In the genomic region with DNA sequence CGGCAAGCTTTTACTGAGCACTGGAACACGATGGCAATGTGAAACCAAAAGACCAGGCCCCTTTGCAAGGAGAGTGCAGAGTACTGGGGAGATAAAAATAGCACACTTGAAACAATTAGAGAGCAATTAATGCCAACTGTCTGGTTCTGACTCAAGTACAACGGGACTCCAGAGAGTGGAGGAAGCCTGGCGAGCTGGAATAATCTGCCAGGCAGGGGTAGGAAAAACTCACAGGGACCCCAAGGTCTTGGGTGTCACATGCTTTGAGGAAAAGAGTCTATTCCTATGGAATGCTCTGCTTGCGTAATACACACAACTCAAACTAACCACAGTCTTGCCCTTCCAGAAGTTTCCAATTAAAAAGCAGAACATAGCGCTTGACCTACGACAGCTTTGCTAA, we compare ENCODE assay signal across 12 cellular contexts.
DNase-seq lines count a peak whose midpoint lies in the region; ATAC-seq, FAIRE-seq and TF ChIP-seq lines count a peak whose summit lies in the region.
"Had no signal": no experiment of that assay in that cellular context is flagged by ENCODE, and none has a peak within 500 bp of the region (broad histone marks: within the 10 kb centered on the region; RNA-seq: fewer than 3 reads in every experiment).

No MANE protein-coding gene starts in this region.

- H3K4me3 ChIP-seq in HepG2 (replicated peaks in 1 of 3; ENCODE audit: insufficient read depth in 1 of 3, low read depth in 2 of 3, low read length in 3 of 3) (no peak overlapping the region), right lobe of liver (no peak overlapping the region), fibroblast of the aortic adventitia (ENCODE audit: low read depth, low read length) (no peak overlapping the region), WERI-Rb-1 (ENCODE audit: low read depth, low read length) (no peak overlapping the region)
- H3K4me3 ChIP-seq: K562 had no signal

- H3K27ac ChIP-seq in HepG2 (ENCODE audit: extremely low read length, insufficient read depth, low read length) (no peak overlapping the region), right lobe of liver (no peak overlapping the region), WERI-Rb-1 (no peak overlapping the region)

- BruUV-seq in HepG2 (replicated peaks; lab: Mats Ljungman, UMichigan): no TSS peak

- H3K9me3 ChIP-seq in HepG2 (ENCODE audit: low read length) (no peaks in the 10 kb centered on the region), right lobe of liver (no peaks in the 10 kb centered on the region), WERI-Rb-1 (ENCODE audit: severe bottlenecking) (no peaks in the 10 kb centered on the region)

- H3K36me3 ChIP-seq in HepG2 (replicated peaks in 1 of 2; ENCODE audit: control insufficient read depth in 1 of 2, insufficient read depth in 2 of 2, low read length in 2 of 2) (no peaks in the 10 kb centered on the region), right lobe of liver (no peaks in the 10 kb centered on the region), WERI-Rb-1 (no peaks in the 10 kb centered on the region)

- DNase-seq in HepG2 (ENCODE audit: low spot score): no peak
- no peak for DNase-seq in right lobe of liver
- DNase-seq in NCI-H748 treated with DMSO at 0.1 percent for 48 hours (lab: John Stamatoyannopoulos, UW): peak; percentile 2
- DNase-seq in fibroblast of the aortic adventitia (ENCODE audit: low read depth): peak; percentile 71
- no peak for DNase-seq in WERI-Rb-1
- DNase-seq in putamen (ENCODE audit: low spot score): no peak
- no peak for DNase-seq in activated CD4-positive, alpha-beta T cell treated with anti-CD3 and anti-CD28 coated beads for 4 hours
- no peak for DNase-seq in cortex of kidney (lab: John Stamatoyannopoulos, UW)
- DNase-seq: ACHN; activated naive CD8-positive, alpha-beta T cell treated with anti-CD3 and anti-CD28 coated beads for 36 hours; nucleus accumbens had no signal

- no peak for TF ChIP-seq EP300 in HepG2 (IDR thresholded peaks at IDR 0.05; ENCODE audit: low read depth in 2 of 2, low read length in 2 of 2)
- TF ChIP-seq EP300 in HepG2 (CRISPR knock-in tag; IDR thresholded peaks at IDR 0.05; ENCODE audit: borderline replicate concordance): no peak

- POLR2A ChIA-PET in HepG2 (lab: Yijun Ruan, JAX): no interaction called here

- no peak overlapping the region for H2AFZ ChIP-seq in HepG2 (ENCODE audit: low read length)

- H3K27me3 ChIP-seq in HepG2 (ENCODE audit: control insufficient read depth in 1 of 2, insufficient read depth in 2 of 2, low read length in 2 of 2) (peaks cover 0 to 42% of the 10 kb centered on the region in 2 experiments; a peak in 2 of 5 replicates), right lobe of liver (no peaks in the 10 kb centered on the region), WERI-Rb-1 (ENCODE audit: insufficient read depth, low read depth, severe bottlenecking) (no peaks in the 10 kb centered on the region)

- in situ Hi-C loops in HepG2 (cut with HindIII; ENCODE audit: extremely low pct_ligation_motif_present, low pct_unique_long_range_greater_than_20kb): no loop called here

- H3K4me1 ChIP-seq in HepG2 (ENCODE audit: insufficient read depth, low read length): no peaks in the 10 kb centered on the region
- no peaks in the 10 kb centered on the region for H3K4me1 ChIP-seq in right lobe of liver

- CTCF ChIA-PET in HepG2 (lab: Yijun Ruan, JAX; ENCODE audit: low intra/inter-chr PET ratio, low total read pairs): no interaction called here

- TF ChIP-seq POLR2A in HepG2 (IDR thresholded peaks at IDR 0.05; ENCODE audit: insufficient read depth in 1 of 2, low read depth in 2 of 2, low read length in 2 of 2): no peak
- TF ChIP-seq POLR2A in right lobe of liver (IDR thresholded peaks at IDR 0.05): no peak

- no peak for ATAC-seq in HepG2
- ATAC-seq in right lobe of liver: no peak
- ATAC-seq: K562 had no signal

- no peak overlapping the region for H3K4me2 ChIP-seq in HepG2 (ENCODE audit: low read depth, low read length)

- no peak for TF ChIP-seq RAD21 in HepG2 (CRISPR knock-in tag; IDR thresholded peaks at IDR 0.05)

- FAIRE-seq in HepG2 (lab: Jason Lieb, UNC): no peak
- FAIRE-seq: K562 had no signal

- H3K9ac ChIP-seq in HepG2 (ENCODE audit: insufficient read depth, low read depth, low read length): no peak overlapping the region

- TF ChIP-seq CTCF in HepG2 (CRISPR knock-in tag; IDR thresholded peaks at IDR 0.05): no peak
- TF ChIP-seq CTCF in right lobe of liver (IDR thresholded peaks at IDR 0.05): no peak
- no peak for TF ChIP-seq CTCF in fibroblast of the aortic adventitia (IDR thresholded peaks at IDR 0.05; ENCODE audit: insufficient read depth, low read length)
- TF ChIP-seq CTCF in WERI-Rb-1 (IDR thresholded peaks at IDR 0.05; ENCODE audit: low read depth, low read length): no peak

- no peaks in the 10 kb centered on the region for H4K20me1 ChIP-seq in HepG2 (ENCODE audit: insufficient read depth, low read length)

- WGBS in HepG2 (ENCODE audit: low lambda C conversion rate): 40% methylated on average over 7 of the region's 7 CpGs
- 37% methylated on average over 5 of the region's 7 CpGs for WGBS in right lobe of liver (ENCODE audit: insufficient coverage, low coverage, low lambda C conversion rate, missing lambda C conversion rate)

- intact Hi-C loops in HepG2 (cut with micrococcal nuclease; ENCODE audit: unreplicated experiment): no loop called here
- intact Hi-C loops in right lobe of liver (cut with DNase I): loop anchor here in 1 of 2 donors (10.0 kb wide), 1 partner anchor 177 kb away; no protein-coding TSS in a partner anchor

- H3K79me2 ChIP-seq in HepG2 (ENCODE audit: insufficient read depth, low read length): no peaks in the 10 kb centered on the region

TF ChIP-seq in HepG2, 621 proteins besides CTCF, POLR2A, EP300 and RAD21:
- TF ChIP-seq CEBPB (IDR thresholded peaks at IDR 0.05; ENCODE audit: borderline replicate concordance, low read depth, low read length) (peak; percentile 43; the same call in 1 of the 2 replicates), GATAD1 (CRISPR knock-in tag; IDR thresholded peaks at IDR 0.05) (no peak), ZNF572 (CRISPR knock-in tag; IDR thresholded peaks at IDR 0.05) (no peak)

Comparison
In these comparisons a context has a peak if more than half of its experiments do, and no peak if none do; other contexts are left out.
1. DNase-seq: peak in NCI-H748 treated with DMSO at 0.1 percent for 48 hours (single experiment) and fibroblast of the aortic adventitia (single experiment); none in HepG2 (single experiment), right lobe of liver (0 of 3), WERI-Rb-1 (single experiment), putamen (single experiment), activated CD4-positive, alpha-beta T cell treated with anti-CD3 and anti-CD28 coated beads for 4 hours (0 of 2) and cortex of kidney (single experiment).